In genomic region chr2:223042284-223042683, GRCh38 we compare ENCODE assay signal across 22 cellular contexts. TPM values are rescaled to one million over a fixed set of nuclear protein-coding genes. Genes with fewer than 3 reads are reported as not detected.
DNase-seq lines count a peak whose midpoint lies in the region; ATAC-seq and TF ChIP-seq lines count a peak whose summit lies in the region.
"Had no signal": no experiment of that assay in that cellular context is flagged by ENCODE, and none has a peak within 500 bp of the region (broad histone marks: within the 10 kb centered on the region; RNA-seq: fewer than 3 reads in every experiment).

No MANE protein-coding gene starts in this region.

- TF ChIP-seq CTCF in Loucy (conservative IDR thresholded peaks at IDR 0.05; ENCODE audit: low read length) (no peak), chondrocyte (IDR thresholded peaks at IDR 0.05) (no peak), neural progenitor cell (IDR thresholded peaks at IDR 0.05) (no peak), colonic mucosa (IDR thresholded peaks at IDR 0.05) (no peak)

- no peak for ATAC-seq in GM18498 (IDR thresholded peaks at IDR 0.05; ENCODE audit: unreplicated experiment)
- ATAC-seq: activated T-cell treated with anti-CD3 and anti-CD28 coated beads, Interleukin-2, amount 50 U/mL, for 4 hours had no signal

- H3F3A ChIP-seq in Loucy (ENCODE audit: low read depth) (no peaks in the 10 kb centered on the region), neural progenitor cell (ENCODE audit: low read depth) (peaks cover 9% of the 10 kb centered on the region)

- H3K27ac ChIP-seq in ACC112 (ENCODE audit: low read depth, low read length) (peak overlapping the region; percentile 69), neural progenitor cell (no peak overlapping the region), colonic mucosa (no peak overlapping the region)
- H3K27ac ChIP-seq: ovary, right atrium auricular region, upper lobe of right lung had no signal

- H3K4me3 ChIP-seq in ACC112 (ENCODE audit: low read depth, low read length), result no peak overlapping the region
- H3K4me3 ChIP-seq in Loucy (ENCODE audit: low read length, poor library complexity, severe bottlenecking), result peak overlapping the region; percentile 50
- no peak overlapping the region for H3K4me3 ChIP-seq in neural progenitor cell
- H3K4me3 ChIP-seq in colonic mucosa, result no peak overlapping the region
- H3K4me3 ChIP-seq: ovary, right atrium auricular region, upper lobe of right lung had no signal

- H3K4me1 Mint-ChIP-seq in chondrocyte (ENCODE audit: low read depth) (peaks cover 77% of the 10 kb centered on the region), neural progenitor cell (peaks cover 27% of the 10 kb centered on the region)
- H3K4me1 Mint-ChIP-seq in activated CD4-positive, alpha-beta T cell treated with anti-CD3 and anti-CD28 coated beads, Interleukin-2, amount 10 ng/mL, durations not matched to agents 7 days and 5 days, result no peaks in the 10 kb centered on the region
- H3K4me1 Mint-ChIP-seq: naive B cell had no signal

- H2AFZ ChIP-seq in ACC112 (ENCODE audit: low read length, unreplicated experiment) (peak overlapping the region; percentile 22), Loucy (ENCODE audit: low read length) (no peak overlapping the region), neural progenitor cell (replicated peaks) (no peak overlapping the region)

- H3K27me3 ChIP-seq in ACC112 (ENCODE audit: insufficient read depth, low read length), result no peaks in the 10 kb centered on the region
- no peaks in the 10 kb centered on the region for H3K27me3 ChIP-seq in Loucy (ENCODE audit: insufficient read depth, low read length, poor library complexity, severe bottlenecking)
- no peaks in the 10 kb centered on the region for H3K27me3 ChIP-seq in neural progenitor cell
- H3K27me3 ChIP-seq in colonic mucosa, result no peaks in the 10 kb centered on the region
- H3K27me3 ChIP-seq: ovary, right atrium auricular region, upper lobe of right lung had no signal

- H3K27me3 Mint-ChIP-seq in chondrocyte (ENCODE audit: low read depth) (no peaks in the 10 kb centered on the region), neural progenitor cell (ENCODE audit: insufficient read depth, low read depth) (peaks cover 2% of the 10 kb centered on the region)
- no peaks in the 10 kb centered on the region for H3K27me3 Mint-ChIP-seq in activated CD4-positive, alpha-beta T cell treated with anti-CD3 and anti-CD28 coated beads, Interleukin-2, amount 10 ng/mL, durations not matched to agents 7 days and 5 days

- H3K9me3 ChIP-seq in Loucy (ENCODE audit: insufficient read depth, low read depth, low read length) (no peaks in the 10 kb centered on the region), neural progenitor cell (ENCODE audit: low read depth) (no peaks in the 10 kb centered on the region), colonic mucosa (no peaks in the 10 kb centered on the region)
- H3K9me3 ChIP-seq: ovary, right atrium auricular region, upper lobe of right lung had no signal

- peaks cover 6% of the 10 kb centered on the region for H3K9me3 Mint-ChIP-seq in chondrocyte (ENCODE audit: low read depth)
- no peaks in the 10 kb centered on the region for H3K9me3 Mint-ChIP-seq in neural progenitor cell
- no peaks in the 10 kb centered on the region for H3K9me3 Mint-ChIP-seq in activated CD4-positive, alpha-beta T cell treated with anti-CD3 and anti-CD28 coated beads, Interleukin-2, amount 10 ng/mL, durations not matched to agents 7 days and 5 days
- H3K9me3 Mint-ChIP-seq: activated T-cell treated with anti-CD3 and anti-CD28 coated beads, Interleukin-2, amount 50 U/mL, for 4 hours had no signal

- peaks cover 2% of the 10 kb centered on the region for H3K36me3 Mint-ChIP-seq in chondrocyte (ENCODE audit: low read depth)
- no peaks in the 10 kb centered on the region for H3K36me3 Mint-ChIP-seq in neural progenitor cell
- H3K36me3 Mint-ChIP-seq in activated CD4-positive, alpha-beta T cell treated with anti-CD3 and anti-CD28 coated beads, Interleukin-2, amount 10 ng/mL, durations not matched to agents 7 days and 5 days (ENCODE audit: low read depth), result no peaks in the 10 kb centered on the region
- H3K36me3 Mint-ChIP-seq: CD14-positive monocyte, IgD-negative memory B cell, naive B cell had no signal

- CTCF ChIA-PET in activated CD4-positive, alpha-beta T cell treated with anti-CD3 and anti-CD28 coated beads, Interleukin-2, amount 10 ng/mL, durations not matched to agents 7 days and 5 days (lab: Charles Lee), result no interaction called here

- intact Hi-C loops in colonic mucosa (cut with DNase I), result no loop called here

- no peaks in the 10 kb centered on the region for H3K36me3 ChIP-seq in ACC112 (ENCODE audit: insufficient read depth, low read length)
- no peaks in the 10 kb centered on the region for H3K36me3 ChIP-seq in Loucy (ENCODE audit: insufficient read depth, low read length)
- no peaks in the 10 kb centered on the region for H3K36me3 ChIP-seq in neural progenitor cell
- no peaks in the 10 kb centered on the region for H3K36me3 ChIP-seq in colonic mucosa
- H3K36me3 ChIP-seq: ovary, right atrium auricular region, upper lobe of right lung had no signal

- H3K4me3 Mint-ChIP-seq in chondrocyte (ENCODE audit: unreplicated experiment) (no peak overlapping the region), neural progenitor cell (no peak overlapping the region)
- no peak overlapping the region for H3K4me3 Mint-ChIP-seq in activated CD4-positive, alpha-beta T cell treated with anti-CD3 and anti-CD28 coated beads, Interleukin-2, amount 10 ng/mL, durations not matched to agents 7 days and 5 days
- H3K4me3 Mint-ChIP-seq: activated T-cell treated with anti-CD3 and anti-CD28 coated beads, Interleukin-2, amount 50 U/mL, for 4 hours; IgD-negative memory B cell had no signal

- H3K4me2 ChIP-seq in Loucy (ENCODE audit: low read depth, low read length, poor library complexity, severe bottlenecking) (peak overlapping the region; percentile 65), neural progenitor cell (no peak overlapping the region)

- H3K9ac ChIP-seq in Loucy (ENCODE audit: low read depth, low read length, poor library complexity, severe bottlenecking) (no peak overlapping the region), neural progenitor cell (no peak overlapping the region), colonic mucosa (ENCODE audit: low read depth in 2 of 2, low read length in 2 of 2) (no peak overlapping the region)

- peak overlapping the region; percentile 97 for H3K27ac Mint-ChIP-seq in chondrocyte (ENCODE audit: unreplicated experiment)
- peak overlapping the region; percentile 37 for H3K27ac Mint-ChIP-seq in neural progenitor cell
- no peak overlapping the region for H3K27ac Mint-ChIP-seq in activated CD4-positive, alpha-beta T cell treated with anti-CD3 and anti-CD28 coated beads, Interleukin-2, amount 10 ng/mL, durations not matched to agents 7 days and 5 days
- H3K27ac Mint-ChIP-seq: IgD-negative memory B cell had no signal

- no peaks in the 10 kb centered on the region for H4K20me1 ChIP-seq in Loucy (ENCODE audit: insufficient read depth, low read length, poor library complexity, severe bottlenecking)
- H4K20me1 ChIP-seq in neural progenitor cell (ENCODE audit: low read depth), result no peaks in the 10 kb centered on the region

- H3K79me2 ChIP-seq in ACC112 (ENCODE audit: control insufficient read depth, insufficient read depth, low read length, unreplicated experiment) (no peaks in the 10 kb centered on the region), Loucy (ENCODE audit: insufficient read depth, low read length) (no peaks in the 10 kb centered on the region), neural progenitor cell (ENCODE audit: low read depth) (no peaks in the 10 kb centered on the region)

- POLR2A ChIA-PET in activated CD4-positive, alpha-beta T cell treated with anti-CD3 and anti-CD28 coated beads, Interleukin-2, amount 10 ng/mL, durations not matched to agents 7 days and 5 days (lab: Charles Lee), result no interaction called here

- no peaks in the 10 kb centered on the region for H3K9me2 ChIP-seq in Loucy (replicated peaks; ENCODE audit: low read depth, low read length)

- H3K4me1 ChIP-seq in ACC112 (ENCODE audit: control insufficient read depth, insufficient read depth, low read length, unreplicated experiment), result peaks cover 44% of the 10 kb centered on the region
- peaks cover 30% of the 10 kb centered on the region for H3K4me1 ChIP-seq in Loucy (ENCODE audit: insufficient read depth, low read length, poor library complexity, severe bottlenecking)
- peaks cover 11% of the 10 kb centered on the region for H3K4me1 ChIP-seq in neural progenitor cell
- no peaks in the 10 kb centered on the region for H3K4me1 ChIP-seq in colonic mucosa
- H3K4me1 ChIP-seq: upper lobe of right lung had no signal

- DNase-seq in chondrocyte (ENCODE audit: low spot score) (no peak), neural progenitor cell (ENCODE audit: low spot score) (no peak), colonic mucosa (no peak)
- no peak for DNase-seq in activated CD4-positive, alpha-beta T cell treated with anti-CD3 and anti-CD28 coated beads, Interleukin-2, amount 10 ng/mL, durations not matched to agents 7 days and 5 days
- DNase-seq in stimulated activated CD4-positive, alpha-beta T cell treated with anti-CD3 and anti-CD28 coated beads, Interleukin-1b, Interleukin-23, amount 100 ng/mL, for 48 hours, result no peak
- DNase-seq: activated CD4-positive, CD25-positive, alpha-beta regulatory T cell treated with anti-CD3 and anti-CD28 coated beads, Interleukin-2, amount 50 U/mL, for 72 hours; activated CD8-positive, alpha-beta memory T cell treated with anti-CD3 and anti-CD28 coated beads for 24 hours; activated naive CD4-positive, alpha-beta T cell treated with Interleukin-2 at 50 U/mL for 16 hours; activated T-cell treated with anti-CD3 and anti-CD28 coated beads, Interleukin-2, amount 50 U/mL, for 4 hours; central memory CD4-positive, alpha-beta T cell; H7; naive B cell; NCI-H524 treated with DMSO at 0.1 percent for 48 hours; upper lobe of right lung had no signal

RNA-seq across cellular contexts. Expression of gene KCNE4, which starts 9.7 kb away (rescaled TPM):
- total RNA-seq in chondrocyte (7.4 to 23.2 TPM (median 22.3 TPM) in 3 replicates), neural progenitor cell (ENCODE audit: low replicate concordance) (not detected in 2 replicates), colonic mucosa (1 to 10 TPM in 1 of 2 donors, under 1 TPM in 1; 0.42 to 2.1 TPM)
- not detected for total RNA-seq in activated CD4-positive, alpha-beta T cell treated with anti-CD3 and anti-CD28 coated beads, Interleukin-2, amount 10 ng/mL, durations not matched to agents 7 days and 5 days
- total RNA-seq: activated T-cell treated with anti-CD3 and anti-CD28 coated beads, Interleukin-2, amount 50 U/mL, for 4 hours; epithelial cell of proximal tubule; H7 had no signal
